Comparison of ENCODE assay signal across 8 cellular contexts in the genomic region with DNA sequence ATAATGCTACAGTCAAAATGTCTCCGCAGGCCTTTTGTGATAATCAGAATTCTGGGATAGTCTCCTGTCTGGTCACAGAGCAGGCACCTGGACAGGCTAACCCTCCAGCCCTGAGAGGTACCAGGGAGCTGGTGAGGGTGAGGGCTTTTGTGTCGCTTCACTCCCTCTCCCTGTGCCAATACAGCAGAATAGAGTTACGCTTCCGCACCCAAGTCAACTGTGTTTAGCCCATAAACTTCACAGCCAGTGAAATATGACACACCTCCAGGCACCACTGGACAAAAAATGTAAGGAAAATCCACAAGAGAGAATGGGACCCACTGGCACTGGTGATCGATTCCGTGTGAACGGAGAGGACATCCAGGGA. TPM values are rescaled to one million over a fixed set of nuclear protein-coding genes. Genes with fewer than 3 reads are reported as not detected.
DNase-seq lines count a peak whose midpoint lies in the region; ATAC-seq and TF ChIP-seq lines count a peak whose summit lies in the region.

No MANE protein-coding gene starts in this region.

- no peaks in the 10 kb centered on the region for H3K9me3 ChIP-seq in CD4-positive, alpha-beta T cell (ENCODE audit: control insufficient read depth, low read length)
- no peaks in the 10 kb centered on the region for H3K9me3 ChIP-seq in MM.1S (replicated peaks; ENCODE audit: insufficient read depth, low read length)

- H3K27ac Mint-ChIP-seq in CD4-positive, alpha-beta T cell, result peak overlapping the region; percentile 98
- H3K27ac Mint-ChIP-seq in effector memory CD8-positive, alpha-beta T cell, result peak overlapping the region; percentile 95 to 97
- peak overlapping the region; percentile 48 for H3K27ac Mint-ChIP-seq in neural crest cell (ENCODE audit: unreplicated experiment)

- peaks cover 5% of the 10 kb centered on the region for H3K4me1 ChIP-seq in MM.1S (ENCODE audit: low read length)

- no peak overlapping the region for H2AFZ ChIP-seq in MM.1S (ENCODE audit: low read length)

- H3K9ac ChIP-seq in MM.1S (ENCODE audit: low read length), result peak overlapping the region; percentile 98; the same call in 1 of the 2 replicates

- H3K4me1 Mint-ChIP-seq in CD4-positive, alpha-beta T cell (ENCODE audit: low read depth), result peaks cover 49% of the 10 kb centered on the region
- peaks cover 40 to 47% of the 10 kb centered on the region in 2 donors for H3K4me1 Mint-ChIP-seq in effector memory CD8-positive, alpha-beta T cell (ENCODE audit: low read depth in 2 of 2)
- H3K4me1 Mint-ChIP-seq in neural crest cell, result peaks cover 30% of the 10 kb centered on the region

- POLR2A ChIA-PET in CD4-positive, alpha-beta T cell (lab: Charles Lee), result interaction anchor here (0.9 to 3.3 kb wide), 4 partner anchors 56 to 149 kb away, joined by 3 to 18 read pairs (median 10); a partner anchor contains a TSS

- H3K36me3 ChIP-seq in MM.1S (replicated peaks; ENCODE audit: insufficient read depth, low read length), result no peaks in the 10 kb centered on the region

- intact Hi-C loops in CD4-positive, alpha-beta T cell (cut with DNase I, micrococcal nuclease), result loop anchor here (5.0 to 10.0 kb wide), 8 partner anchors 56 to 924 kb away; a partner anchor contains a TSS

- H3F3A ChIP-seq in MM.1S (ENCODE audit: insufficient read depth, low read length), result peaks cover 2% of the 10 kb centered on the region; the same call in 1 of the 2 replicates

- no peaks in the 10 kb centered on the region for H3K27me3 ChIP-seq in CD4-positive, alpha-beta T cell (ENCODE audit: control insufficient read depth, insufficient read depth, low read length)
- H3K27me3 ChIP-seq in MM.1S (replicated peaks; ENCODE audit: insufficient read depth, low read length), result no peaks in the 10 kb centered on the region

- H4K20me1 ChIP-seq in MM.1S (ENCODE audit: insufficient read depth, low read length), result no peaks in the 10 kb centered on the region

- TF ChIP-seq POLR2A in erythroblast (IDR thresholded peaks at IDR 0.05; ENCODE audit: low read length), result no peak

- no peak for DNase-seq in CD4-positive, alpha-beta T cell
- DNase-seq in MM.1S (no peak), neural crest cell (ENCODE audit: low read depth, low spot score) (no peak), NCI-H1694 treated with DMSO at 0.1 percent for 48 hours (lab: John Stamatoyannopoulos, UW) (no peak), erythroblast (lab: John Stamatoyannopoulos, UW) (no peak), cerebellar nuclear complex (lab: John Stamatoyannopoulos, UW) (no peak), SW480 (ENCODE audit: low spot score) (no peak)
- no peak for DNase-seq in effector memory CD8-positive, alpha-beta T cell

- H3K27me3 Mint-ChIP-seq in CD4-positive, alpha-beta T cell, result no peaks in the 10 kb centered on the region
- no peaks in the 10 kb centered on the region for H3K27me3 Mint-ChIP-seq in effector memory CD8-positive, alpha-beta T cell
- H3K27me3 Mint-ChIP-seq in neural crest cell (ENCODE audit: low read depth), result no peaks in the 10 kb centered on the region

- H3K36me3 Mint-ChIP-seq in CD4-positive, alpha-beta T cell (ENCODE audit: low read depth), result peaks cover 25% of the 10 kb centered on the region
- peaks cover 29% of the 10 kb centered on the region for H3K36me3 Mint-ChIP-seq in effector memory CD8-positive, alpha-beta T cell (ENCODE audit: insufficient read depth)
- no peaks in the 10 kb centered on the region for H3K36me3 Mint-ChIP-seq in neural crest cell (ENCODE audit: low read depth)

- CTCF ChIA-PET in CD4-positive, alpha-beta T cell (lab: Charles Lee), result interaction anchor here (0.8 kb wide), 1 partner anchor 188 kb away, joined by 3 read pairs; no protein-coding TSS in a partner anchor

- no peak for TF ChIP-seq CTCF in CD4-positive, alpha-beta T cell (IDR thresholded peaks at IDR 0.05)
- no peak for TF ChIP-seq CTCF in MM.1S (IDR thresholded peaks at IDR 0.05; ENCODE audit: low read length)
- no peak for TF ChIP-seq CTCF in neural crest cell (conservative IDR thresholded peaks at IDR 0.05)

- peak overlapping the region; percentile 98 for H3K4me3 ChIP-seq in MM.1S (ENCODE audit: low read length)

- H3K27ac ChIP-seq in CD4-positive, alpha-beta T cell (ENCODE audit: low read depth, low read length), result peak overlapping the region; percentile 75
- H3K27ac ChIP-seq in MM.1S (ENCODE audit: low read length), result no peak overlapping the region

- no peaks in the 10 kb centered on the region for H3K9me3 Mint-ChIP-seq in CD4-positive, alpha-beta T cell
- no peaks in the 10 kb centered on the region for H3K9me3 Mint-ChIP-seq in effector memory CD8-positive, alpha-beta T cell
- no peaks in the 10 kb centered on the region for H3K9me3 Mint-ChIP-seq in neural crest cell

- H3K4me3 Mint-ChIP-seq in CD4-positive, alpha-beta T cell, result peak overlapping the region; percentile 98
- H3K4me3 Mint-ChIP-seq in effector memory CD8-positive, alpha-beta T cell, result peak overlapping the region; percentile 94 to 96
- peak overlapping the region; percentile 96 for H3K4me3 Mint-ChIP-seq in neural crest cell

- H3K79me2 ChIP-seq in MM.1S (ENCODE audit: low read length), result peaks cover 59% of the 10 kb centered on the region

- H3K4me2 ChIP-seq in MM.1S (ENCODE audit: low read depth, low read length), result peak overlapping the region; percentile 86

- no peak for ATAC-seq in CD4-positive, alpha-beta T cell (ENCODE audit: poor library complexity)
- no peak for ATAC-seq in effector memory CD8-positive, alpha-beta T cell (replicated peaks)

- no peaks in the 10 kb centered on the region for H3K9me2 ChIP-seq in MM.1S (replicated peaks; ENCODE audit: insufficient read depth, low read length)

RNA-seq across cellular contexts. Expression of a gene that starts 1.3 kb away (rescaled TPM):
- 100 to 1,000 TPM; 130 to 131 TPM for total RNA-seq in CD4-positive, alpha-beta T cell
- total RNA-seq in neural crest cell, result 83.4 and 87.7 TPM in 2 replicates

RNA-seq across cellular contexts. Expression of a gene that starts 1.4 kb away (rescaled TPM):
- total RNA-seq in CD4-positive, alpha-beta T cell, result 10 to 100 TPM; 51.3 to 57.7 TPM
- 15.2 and 22.1 TPM in 2 replicates for total RNA-seq in neural crest cell

RNA-seq across cellular contexts. Expression of a gene that starts 42.6 kb away (rescaled TPM):
- total RNA-seq in CD4-positive, alpha-beta T cell, result 10 to 100 TPM; 17.6 to 19.2 TPM
- total RNA-seq in neural crest cell, result 15.0 and 15.7 TPM in 2 replicates

RNA-seq across cellular contexts. Expression of a gene that starts 56.0 kb away (rescaled TPM):
- 10 to 100 TPM; 70.2 to 77.8 TPM for total RNA-seq in CD4-positive, alpha-beta T cell
- 16.4 and 18.0 TPM in 2 replicates for total RNA-seq in neural crest cell

Comparison
In these comparisons a context has a peak if more than half of its experiments do, and no peak if none do; other contexts are left out.
1. H3K27ac Mint-ChIP-seq: peak in every context shown above with its lines; median percentile 98 in CD4-positive, alpha-beta T cell; 96 in effector memory CD8-positive, alpha-beta T cell; 48 in neural crest cell.